In the genomic region with DNA sequence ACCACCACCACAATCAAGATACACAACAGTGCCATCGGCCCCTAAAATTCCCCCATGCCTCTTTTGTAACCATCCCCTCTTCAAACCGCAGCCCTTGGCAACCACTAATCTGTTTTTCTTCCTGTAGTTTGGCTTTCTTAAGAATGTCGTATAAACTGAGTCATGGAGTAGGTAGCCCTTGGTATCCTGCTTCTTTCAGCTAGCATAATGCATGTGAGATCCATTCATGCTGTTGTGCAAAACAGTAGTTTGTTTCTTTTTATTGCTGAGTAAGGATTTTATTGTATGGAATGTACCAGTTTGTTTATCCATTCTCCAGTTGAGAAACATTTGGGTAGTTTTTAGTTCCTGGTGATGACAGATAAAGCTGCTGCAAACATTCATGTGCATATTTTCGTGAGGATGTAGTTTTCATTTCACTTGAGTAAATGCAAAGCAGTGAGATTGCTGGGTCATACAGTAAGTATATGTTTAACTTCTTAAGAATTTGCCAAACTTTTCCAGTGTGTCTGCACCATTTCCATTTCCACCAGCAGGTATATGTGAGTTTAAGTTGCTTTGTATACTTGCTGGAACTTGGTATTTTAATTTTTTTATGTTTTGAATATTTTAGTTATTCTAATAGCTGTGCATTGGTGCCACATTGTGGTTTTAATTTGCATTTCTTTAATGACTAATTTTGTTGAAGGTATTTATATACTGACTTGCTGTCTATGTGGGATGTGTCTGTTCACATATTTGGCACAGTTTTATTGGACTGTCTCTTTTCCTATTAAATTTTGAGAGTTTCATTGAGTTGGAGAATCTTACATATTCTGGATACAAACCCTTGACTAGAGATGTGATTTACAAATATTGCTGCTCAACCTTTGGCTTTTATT, we compare ENCODE assay signal across 10 cellular contexts.
DNase-seq lines count a peak whose midpoint lies in the region; ATAC-seq, FAIRE-seq and TF ChIP-seq lines count a peak whose summit lies in the region.
"Had no signal": no experiment of that assay in that cellular context is flagged by ENCODE, and none has a peak within 500 bp of the region (broad histone marks: within the 10 kb centered on the region; RNA-seq: fewer than 3 reads in every experiment).

No MANE protein-coding gene starts in this region.

- TF ChIP-seq CTCF in LNCaP clone FGC (IDR thresholded peaks at IDR 0.05; ENCODE audit: control insufficient read depth, extremely low read depth, insufficient read depth) (no peak), choroid plexus epithelial cell (conservative IDR thresholded peaks at IDR 0.05; ENCODE audit: low read depth, low read length) (no peak)

- ATAC-seq in Right ventricle myocardium superior (ENCODE audit: poor library complexity), result no peak
- ATAC-seq: left colon had no signal

- peak; percentile 2 for DNase-seq in stimulated activated CD4-positive, alpha-beta T cell treated with anti-CD3 and anti-CD28 coated beads, Interleukin-15, amount 100 ng/mL, for 24 hours
- no peak for DNase-seq in stimulated activated CD4-positive, alpha-beta T cell treated with anti-CD3 and anti-CD28 coated beads, Interleukin-12 subunit alpha, Interleukin-12 subunit beta, amount 100 ng/mL, for 4 hours
- DNase-seq in LNCaP clone FGC (ENCODE audit: low read depth), result peak; percentile 88
- DNase-seq in choroid plexus epithelial cell (ENCODE audit: low read depth), result peak; percentile 13
- DNase-seq in urothelium cell line (ENCODE audit: low spot score), result peak; percentile 44
- no peak for DNase-seq in HT-29 (ENCODE audit: low spot score)
- no peak for DNase-seq in cerebellar cortex (ENCODE audit: low spot score)
- no peak for DNase-seq in Right ventricle myocardium superior
- DNase-seq: left colon, NCI-H82 had no signal

- no peak for FAIRE-seq in urothelium cell line (lab: Jason Lieb, UNC)

- intact Hi-C loops in Right ventricle myocardium superior (cut with DNase I), result no loop called here

- no peak overlapping the region for H3K4me3 ChIP-seq in LNCaP clone FGC (ENCODE audit: low read depth, low read length)
- H3K4me3 ChIP-seq in choroid plexus epithelial cell (ENCODE audit: low read depth, low read length), result no peak overlapping the region

Comparison
In these comparisons a context has a peak if more than half of its experiments do, and no peak if none do; other contexts are left out.
1. DNase-seq: peak in stimulated activated CD4-positive, alpha-beta T cell treated with anti-CD3 and anti-CD28 coated beads, Interleukin-15, amount 100 ng/mL, for 24 hours (single experiment), LNCaP clone FGC (single experiment), choroid plexus epithelial cell (single experiment) and urothelium cell line (single experiment); none in stimulated activated CD4-positive, alpha-beta T cell treated with anti-CD3 and anti-CD28 coated beads, Interleukin-12 subunit alpha, Interleukin-12 subunit beta, amount 100 ng/mL, for 4 hours (single experiment), HT-29 (single experiment), cerebellar cortex (single experiment) and Right ventricle myocardium superior (single experiment).